Comparison of ENCODE assay signal across 9 cellular contexts in genomic region chr1:72283204-72284083, GRCh38. TPM values are rescaled to one million over a fixed set of nuclear protein-coding genes. Genes with fewer than 3 reads are reported as not detected.
A peak's percentile ranks its signal among the peaks of the same experiment; 100 is the strongest.
DNase-seq lines count a peak whose midpoint lies in the region; ATAC-seq and TF ChIP-seq lines count a peak whose summit lies in the region.
"Had no signal": no experiment of that assay in that cellular context is flagged by ENCODE, and none has a peak within 500 bp of the region (broad histone marks: within the 10 kb centered on the region; RNA-seq: fewer than 3 reads in every experiment).

No MANE protein-coding gene starts in this region.

- no peak overlapping the region for H3K27ac Mint-ChIP-seq in Calu3 (ENCODE audit: unreplicated experiment)
- H3K27ac Mint-ChIP-seq: stimulated activated naive CD8-positive, alpha-beta T cell treated with anti-CD3 and anti-CD28 coated beads, Interleukin-15, Interleukin-2, amounts not matched to agents 100 ng/mL and 50 ng/mL, for 24 hours had no signal

- H3K36me3 ChIP-seq in spleen: no peaks in the 10 kb centered on the region

- peak overlapping the region; percentile 96 for H3K27ac ChIP-seq in layer of hippocampus (ENCODE audit: low read depth, low read length)
- H3K27ac ChIP-seq in spleen: peak overlapping the region; percentile 29 to 80 (median 75)

- H3K36me3 Mint-ChIP-seq in Calu3 (ENCODE audit: insufficient read depth, unreplicated experiment): no peaks in the 10 kb centered on the region

- 0 to 3% (median 1%) methylated on average over 52 to 59 of the region's 59 CpGs for WGBS in spleen, 5 donors

- TF ChIP-seq POLR2A in spleen (IDR thresholded peaks at IDR 0.05): no peak

- peak; percentile 64 for DNase-seq in Calu3
- DNase-seq in NCI-H1105 treated with DMSO at 0.1 percent for 48 hours (lab: John Stamatoyannopoulos, UW): peak; percentile 87
- DNase-seq in SKM-1 treated with dmso at 0.1 percent for 144 hours (lab: John Stamatoyannopoulos, UW; ENCODE audit: unreplicated experiment): peak; percentile 26
- DNase-seq in dermis blood vessel endothelial cell: peak; percentile 87
- DNase-seq in spleen: peak; percentile 87
- DNase-seq in NCI-H1048 (lab: John Stamatoyannopoulos, UW): no peak

- TF ChIP-seq CTCF in Calu3 (IDR thresholded peaks at IDR 0.05; ENCODE audit: unreplicated experiment) (no peak), spleen (IDR thresholded peaks at IDR 0.05 in 8 of 11, conservative IDR thresholded peaks at IDR 0.05 in 3 of 11) (no peak)

- H3K9me3 ChIP-seq in spleen: no peaks in the 10 kb centered on the region

- H3K27me3 ChIP-seq in layer of hippocampus (ENCODE audit: control insufficient read depth, insufficient read depth, low read length) (no peaks in the 10 kb centered on the region), spleen (replicated peaks in 1 of 7) (peaks cover 0 to 45% (median 0%) of the 10 kb centered on the region in 7 donors)

- H3K27me3 Mint-ChIP-seq in Calu3 (ENCODE audit: unreplicated experiment): no peaks in the 10 kb centered on the region

- H3K4me3 Mint-ChIP-seq in Calu3 (ENCODE audit: low read depth, unreplicated experiment): no peak overlapping the region
- H3K4me3 Mint-ChIP-seq: stimulated activated naive CD8-positive, alpha-beta T cell treated with anti-CD3 and anti-CD28 coated beads, Interleukin-15, Interleukin-2, amounts not matched to agents 100 ng/mL and 50 ng/mL, for 24 hours had no signal

- H3K4me1 Mint-ChIP-seq in Calu3 (ENCODE audit: low read depth, unreplicated experiment): peaks cover 23% of the 10 kb centered on the region

- ATAC-seq in GM21825 (IDR thresholded peaks at IDR 0.05; ENCODE audit: unreplicated experiment): peak; percentile 6

- peaks cover 7 to 40% (median 26%) of the 10 kb centered on the region in 6 donors for H3K4me1 ChIP-seq in spleen

- H3K4me3 ChIP-seq in spleen: peak overlapping the region; percentile 42 to 77 (median 62)

- CTCF ChIA-PET in Calu3 (lab: Charles Lee): interaction anchor here (0.6 to 0.8 kb wide), 3 partner anchors 78 to 1136 kb away, joined by 3 to 6 read pairs (median 3); no protein-coding TSS in a partner anchor

- no peaks in the 10 kb centered on the region for H3K9me3 Mint-ChIP-seq in Calu3 (ENCODE audit: low read depth, unreplicated experiment)
- H3K9me3 Mint-ChIP-seq: stimulated activated naive CD8-positive, alpha-beta T cell treated with anti-CD3 and anti-CD28 coated beads, Interleukin-15, Interleukin-2, amounts not matched to agents 100 ng/mL and 50 ng/mL, for 24 hours had no signal

- intact Hi-C loops in Calu3 (cut with micrococcal nuclease; ENCODE audit: unreplicated experiment) (loop anchor here (5.0 to 10.0 kb wide), 4 partner anchors 84 to 339 kb away; no protein-coding TSS in a partner anchor), spleen (cut with DNase I; ENCODE audit: low total_unique reads) (no loop called here)

- TSS peak; percentile 64 for BruUV-seq in Calu3 (replicated peaks; lab: Mats Ljungman, UMichigan)

RNA-seq across cellular contexts. Expression of gene NEGR1, which starts 1.1 kb away (rescaled TPM):
- total RNA-seq in Calu3 (2022) (15.1 and 19.2 TPM in 2 replicates), dermis blood vessel endothelial cell (under 0.01 and 1.3 TPM in 2 replicates), spleen (1 to 10 TPM in 2 of 7 donors, under 1 TPM in 5; 0.26 to 1.3 (median 0.55) TPM)
- polyA plus RNA-seq in spleen: under 1 TPM; 0.07 to 0.70 (median 0.33) TPM
